Comparison of ENCODE assay signal across 28 cellular contexts in genomic region chr2:18401471-18401870, GRCh38.
"Had no signal": no experiment of that assay in that cellular context is flagged by ENCODE, and none has a peak within 500 bp of the region (broad histone marks: within the 10 kb centered on the region; RNA-seq: fewer than 3 reads in every experiment).

No MANE protein-coding gene starts in this region.

- H3K4me1 ChIP-seq: left lung, lower lobe of right lung, right atrium auricular region, right lobe of liver, tibial nerve, uterus had no signal

- H3K9me3 ChIP-seq: left lung, lower lobe of right lung, neutrophil, right atrium auricular region, right lobe of liver, tibial nerve, uterus had no signal

- H3K27ac Mint-ChIP-seq: immature natural killer cell; mesothelial cell of epicardium; naive thymus-derived CD4-positive, alpha-beta T cell; natural killer cell treated with Interleukin-12 subunit alpha and Interleukin-12 subunit beta and Interleukin-15 and Interleukin-18, amount 100 ng/mL, for 72 hours; progenitor cell of endocrine pancreas; stimulated activated memory B cell treated with anti-CD40 and anti-IgM and Interleukin-4, amounts not matched to agents 10 μg/mL and 1 μg/mL and 100 μg/mL, for 72 hours; stimulated activated naive CD8-positive, alpha-beta T cell treated with anti-CD3 and anti-CD28 coated beads, Interleukin-15, amount 100 ng/mL, for 72 hours; type B pancreatic cell had no signal

- H3K9me3 Mint-ChIP-seq: immature natural killer cell; mesothelial cell of epicardium; natural killer cell treated with Interleukin-12 subunit alpha and Interleukin-12 subunit beta and Interleukin-15 and Interleukin-18, amount 100 ng/mL, for 72 hours; stimulated activated memory B cell treated with anti-CD40 and anti-IgM and Interleukin-4, amounts not matched to agents 10 μg/mL and 1 μg/mL and 100 μg/mL, for 72 hours; stimulated activated naive CD8-positive, alpha-beta T cell treated with anti-CD3 and anti-CD28 coated beads, Interleukin-15, amount 100 ng/mL, for 72 hours; type B pancreatic cell had no signal

- H3K4me1 Mint-ChIP-seq: immature natural killer cell; naive thymus-derived CD4-positive, alpha-beta T cell; stimulated activated memory B cell treated with anti-CD40 and anti-IgM and Interleukin-4, amounts not matched to agents 10 μg/mL and 1 μg/mL and 100 μg/mL, for 72 hours; stimulated activated naive CD8-positive, alpha-beta T cell treated with anti-CD3 and anti-CD28 coated beads, Interleukin-15, amount 100 ng/mL, for 72 hours had no signal

- H3K27me3 Mint-ChIP-seq: stimulated activated memory B cell treated with anti-CD40 and anti-IgM and Interleukin-4, amounts not matched to agents 10 μg/mL and 1 μg/mL and 100 μg/mL, for 72 hours had no signal

- H3K4me3 Mint-ChIP-seq: immature natural killer cell; mesothelial cell of epicardium; naive thymus-derived CD4-positive, alpha-beta T cell; natural killer cell treated with Interleukin-12 subunit alpha and Interleukin-12 subunit beta and Interleukin-15 and Interleukin-18, amount 100 ng/mL, for 72 hours; stimulated activated memory B cell treated with anti-CD40 and anti-IgM and Interleukin-4, amounts not matched to agents 10 μg/mL and 1 μg/mL and 100 μg/mL, for 72 hours; stimulated activated naive CD8-positive, alpha-beta T cell treated with anti-CD3 and anti-CD28 coated beads, Interleukin-15, amount 100 ng/mL, for 72 hours; type B pancreatic cell had no signal

- DNase-seq: hypothalamus; immature natural killer cell; kidney; left colon; left lung; lower lobe of right lung; mammary epithelial cell; mesenchymal stem cell; naive thymus-derived CD4-positive, alpha-beta T cell; occipital lobe; right lobe of liver; stimulated activated CD4-positive, alpha-beta T cell treated with anti-CD3 and anti-CD28 coated beads, Interleukin-1b, Interleukin-23, amount 100 ng/mL, for 48 hours; stimulated activated CD4-positive, alpha-beta T cell treated with anti-CD3 and anti-CD28 coated beads, Interleukin-2, amount 100 ng/mL, for 48 hours; stimulated activated CD4-positive, alpha-beta T cell treated with anti-CD3 and anti-CD28 coated beads, Interleukin-4, amount 100 ng/mL, for 4 hours; stimulated activated CD8-positive, alpha-beta memory T cell treated with anti-CD3 and anti-CD28 coated beads, Interleukin-4, amount 100 ng/mL, for 48 hours; stimulated activated naive CD4-positive, alpha-beta T cell treated with Interleukin-2 at 50 U/mL for 16 hours; stimulated activated naive CD8-positive, alpha-beta T cell treated with anti-CD3 and anti-CD28 coated beads, Interleukin-15, amount 100 ng/mL, for 72 hours; substantia nigra; uterus had no signal

- H3K27ac ChIP-seq: left lung, lower lobe of right lung, neutrophil, right atrium auricular region, right lobe of liver, tibial nerve, uterus had no signal

- H3K36me3 ChIP-seq: left lung, lower lobe of right lung, neutrophil, right atrium auricular region, right lobe of liver, tibial nerve, uterus had no signal

- H3K4me2 ChIP-seq: smooth muscle cell had no signal

- H3K36me3 Mint-ChIP-seq: immature natural killer cell; mesothelial cell of epicardium; naive thymus-derived CD4-positive, alpha-beta T cell; natural killer cell treated with Interleukin-12 subunit alpha and Interleukin-12 subunit beta and Interleukin-15 and Interleukin-18, amount 100 ng/mL, for 72 hours; stimulated activated memory B cell treated with anti-CD40 and anti-IgM and Interleukin-4, amounts not matched to agents 10 μg/mL and 1 μg/mL and 100 μg/mL, for 72 hours; type B pancreatic cell had no signal

- ATAC-seq: left colon; left lung; lower lobe of right lung; naive thymus-derived CD4-positive, alpha-beta T cell; natural killer cell treated with Interleukin-12 subunit alpha and Interleukin-12 subunit beta and Interleukin-15 and Interleukin-18, amount 100 ng/mL, for 72 hours; right lobe of liver; stimulated activated memory B cell treated with anti-CD40 and anti-IgM and Interleukin-4, amounts not matched to agents 10 μg/mL and 1 μg/mL and 100 μg/mL, for 72 hours; stimulated activated naive CD8-positive, alpha-beta T cell treated with anti-CD3 and anti-CD28 coated beads, Interleukin-15, amount 100 ng/mL, for 72 hours had no signal

- H3K27me3 ChIP-seq: left lung, neutrophil, right atrium auricular region, right lobe of liver, tibial nerve, uterus had no signal

- H3K4me3 ChIP-seq: left lung, lower lobe of right lung, right atrium auricular region, right lobe of liver, smooth muscle cell, tibial nerve, uterus had no signal
